In genomic region chr2:66021296-66021695, GRCh38 we compare ENCODE assay signal across 22 cellular contexts.
"Had no signal": no experiment of that assay in that cellular context is flagged by ENCODE, and none has a peak within 500 bp of the region (broad histone marks: within the 10 kb centered on the region; RNA-seq: fewer than 3 reads in every experiment).

No MANE protein-coding gene starts in this region.

- H3K9ac ChIP-seq: neural progenitor cell had no signal

- H2AFZ ChIP-seq: neural progenitor cell had no signal

- H3K4me3 ChIP-seq: adrenal gland, breast epithelium, neural progenitor cell, psoas muscle, tibial artery, uterus had no signal

- H3K4me1 ChIP-seq: breast epithelium, neural progenitor cell, tibial artery, uterus had no signal

- H3K9me3 ChIP-seq: adrenal gland, psoas muscle, tibial artery, uterus had no signal

- H3K27ac ChIP-seq: adrenal gland, breast epithelium, epithelial cell of prostate, neural progenitor cell, psoas muscle, tibial artery, uterus had no signal

- H3K27me3 ChIP-seq: adrenal gland, breast epithelium, neural progenitor cell, tibial artery, uterus had no signal

- H3K36me3 ChIP-seq: adrenal gland, breast epithelium, neural progenitor cell, tibial artery, uterus had no signal

- DNase-seq: activated CD4-positive, alpha-beta T cell treated with anti-CD3 and anti-CD28 coated beads for 36 hours; activated CD4-positive, alpha-beta T cell treated with anti-CD3 and anti-CD28 coated beads, Interleukin-2, amount 50 U/mL, for 48 hours; activated gamma-delta T cell; dermis blood vessel endothelial cell; effector memory CD4-positive, alpha-beta T cell; foreskin fibroblast; hypothalamus; islet precursor cell; naive thymus-derived CD4-positive, alpha-beta T cell; psoas muscle; right cardiac atrium; stimulated activated CD4-positive, alpha-beta T cell treated with anti-CD3 and anti-CD28 coated beads, Interleukin-2, amount 100 ng/mL, for 24 hours; stimulated activated naive CD8-positive, alpha-beta T cell treated with anti-CD3 and anti-CD28 coated beads, Interleukin-15, Interleukin-2, amounts not matched to agents 100 U/mL and 50 U/mL, for 24 hours; substantia nigra; tibial artery; uterus had no signal

- ATAC-seq: activated CD4-positive, alpha-beta T cell treated with anti-CD3 and anti-CD28 coated beads for 36 hours; activated naive CD4-positive, alpha-beta T cell treated with anti-CD3 and anti-CD28 coated beads, Interleukin-2, amount 50 U/mL, for 72 hours; naive thymus-derived CD4-positive, alpha-beta T cell; psoas muscle; right cardiac atrium; stimulated activated naive CD8-positive, alpha-beta T cell treated with anti-CD3 and anti-CD28 coated beads, Interleukin-15, Interleukin-2, amounts not matched to agents 100 U/mL and 50 U/mL, for 24 hours; WTC11 had no signal

- H3K4me2 ChIP-seq: neural progenitor cell had no signal
